Comparison of ENCODE assay signal across 20 cellular contexts in the genomic region with DNA sequence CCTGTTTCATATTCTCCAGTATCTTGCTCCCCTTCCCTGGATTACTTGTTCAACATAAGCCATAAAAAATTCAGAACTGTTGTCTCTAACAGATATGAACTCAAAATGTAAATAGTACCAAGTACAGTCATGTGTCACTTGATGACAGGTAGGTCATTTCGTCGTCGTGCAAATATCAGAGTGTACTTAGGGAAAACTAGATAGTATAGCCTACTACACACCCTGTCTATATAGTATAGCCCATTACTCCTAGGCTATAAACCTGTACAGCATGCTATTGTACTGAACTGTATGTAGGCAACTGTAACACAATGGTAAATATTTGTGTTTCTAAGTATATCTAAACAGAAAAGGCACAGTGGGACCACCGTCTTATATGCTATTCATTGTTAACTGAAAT. TPM values are rescaled to one million over a fixed set of nuclear protein-coding genes. Genes with fewer than 3 reads are reported as not detected.
DNase-seq lines count a peak whose midpoint lies in the region; ATAC-seq and TF ChIP-seq lines count a peak whose summit lies in the region.
"Had no signal": no experiment of that assay in that cellular context is flagged by ENCODE, and none has a peak within 500 bp of the region (broad histone marks: within the 10 kb centered on the region; RNA-seq: fewer than 3 reads in every experiment).

No MANE protein-coding gene starts in this region.

- peak overlapping the region; percentile 57 for H3K4me2 ChIP-seq in hepatocyte
- H3K4me2 ChIP-seq: SK-N-SH had no signal

- ATAC-seq in gastroesophageal sphincter (no peak), GM19397 (IDR thresholded peaks at IDR 0.05; ENCODE audit: unreplicated experiment) (no peak)

- H3K9me3 ChIP-seq in hepatocyte (ENCODE audit: low read depth) (no peaks in the 10 kb centered on the region), gastroesophageal sphincter (no peaks in the 10 kb centered on the region)
- H3K9me3 ChIP-seq: Peyer's patch, SK-N-SH had no signal

- peak overlapping the region; percentile 59 for H3K27ac ChIP-seq in hepatocyte
- H3K27ac ChIP-seq in gastroesophageal sphincter, result no peak overlapping the region
- H3K27ac ChIP-seq: GM23248, HL-60, Peyer's patch had no signal

- no peaks in the 10 kb centered on the region for H3K9me2 ChIP-seq in hepatocyte (replicated peaks; ENCODE audit: insufficient read depth)
- H3K9me2 ChIP-seq: SK-N-SH had no signal

- TF ChIP-seq EP300 in gastroesophageal sphincter (IDR thresholded peaks at IDR 0.05), result no peak

- WGBS in hepatocyte (ENCODE audit: low lambda C conversion rate, missing lambda C conversion rate), result 57% methylated on average over 4 of the region's 4 CpGs
- 85 to 92% methylated on average over 3 to 4 of the region's 4 CpGs for WGBS in gastroesophageal sphincter (ENCODE audit: low coverage in 1 of 2), 2 donors

- H3K4me3 ChIP-seq in LNCaP clone FGC (ENCODE audit: low read depth, low read length), result peak overlapping the region; percentile 24
- no peak overlapping the region for H3K4me3 ChIP-seq in hepatocyte
- no peak overlapping the region for H3K4me3 ChIP-seq in gastroesophageal sphincter
- H3K4me3 ChIP-seq: GM23248, Peyer's patch had no signal

- no peaks in the 10 kb centered on the region for H3K79me2 ChIP-seq in hepatocyte

- DNase-seq in COLO668 (lab: John Stamatoyannopoulos, UW; ENCODE audit: unreplicated experiment), result peak; percentile 19
- peak; percentile 93 for DNase-seq in LNCaP clone FGC (ENCODE audit: low read depth)
- peak; percentile 73 for DNase-seq in NCI-H526 treated with DMSO at 0.1 percent for 48 hours (lab: John Stamatoyannopoulos, UW)
- DNase-seq in hepatocyte (ENCODE audit: low spot score), result peak; percentile 44
- DNase-seq in hypothalamus (lab: John Stamatoyannopoulos, UW), result no peak
- no peak for DNase-seq in activated CD4-positive, alpha-beta T cell treated with anti-CD3 and anti-CD28 coated beads for 48 hours
- DNase-seq: CD8-positive, alpha-beta memory T cell; DMS 273 treated with DMSO at 0.1 percent for 48 hours; EL; GM23248; KBM-7; NCI-H1048; NCI-H187 treated with DMSO at 0.1 percent for 48 hours; NCI-H2227 treated with DMSO at 0.1 percent for 48 hours; Peyer's patch; Right ventricle myocardium superior; SK-N-SH had no signal

- TF ChIP-seq POLR2A in gastroesophageal sphincter (IDR thresholded peaks at IDR 0.05), result no peak

- H2AFZ ChIP-seq in hepatocyte, result no peak overlapping the region
- H2AFZ ChIP-seq: GM23248 had no signal

- no peak for TF ChIP-seq CTCF in LNCaP clone FGC (IDR thresholded peaks at IDR 0.05; ENCODE audit: control insufficient read depth, extremely low read depth, insufficient read depth)
- no peak for TF ChIP-seq CTCF in hepatocyte (IDR thresholded peaks at IDR 0.05; ENCODE audit: poor library complexity)
- TF ChIP-seq CTCF in gastroesophageal sphincter (IDR thresholded peaks at IDR 0.05), result no peak

- no peaks in the 10 kb centered on the region for H4K20me1 ChIP-seq in hepatocyte (ENCODE audit: insufficient read depth, poor library complexity, severe bottlenecking)

- no peaks in the 10 kb centered on the region for H3K36me3 ChIP-seq in hepatocyte (replicated peaks; ENCODE audit: insufficient read depth, low read depth)
- no peaks in the 10 kb centered on the region for H3K36me3 ChIP-seq in gastroesophageal sphincter
- H3K36me3 ChIP-seq: Peyer's patch had no signal

- no peaks in the 10 kb centered on the region for H3K27me3 ChIP-seq in hepatocyte
- H3K27me3 ChIP-seq in gastroesophageal sphincter, result no peaks in the 10 kb centered on the region
- H3K27me3 ChIP-seq: Peyer's patch had no signal

- H3K4me1 ChIP-seq in hepatocyte (ENCODE audit: insufficient read depth) (no peaks in the 10 kb centered on the region), gastroesophageal sphincter (no peaks in the 10 kb centered on the region)
- H3K4me1 ChIP-seq: Peyer's patch had no signal

RNA-seq across cellular contexts. Expression of gene SMIM15, which starts 39.1 kb away (rescaled TPM):
- total RNA-seq in hepatocyte (50.4 and 55.0 TPM in 2 replicates), gastroesophageal sphincter (10 to 100 TPM; 20.7 to 32.2 (median 21.3) TPM)
- polyA plus RNA-seq in hepatocyte, result 50.4 and 65.8 TPM in 2 replicates

Comparison
In these comparisons a context has a peak if more than half of its experiments do, and no peak if none do; other contexts are left out.
1. DNase-seq: peak in COLO668 (single experiment), LNCaP clone FGC (single experiment), NCI-H526 treated with DMSO at 0.1 percent for 48 hours (single experiment) and hepatocyte (single experiment); none in hypothalamus (0 of 51) and activated CD4-positive, alpha-beta T cell treated with anti-CD3 and anti-CD28 coated beads for 48 hours (single experiment).